ENCODE assay signal across 8 cellular contexts in the genomic region with DNA sequence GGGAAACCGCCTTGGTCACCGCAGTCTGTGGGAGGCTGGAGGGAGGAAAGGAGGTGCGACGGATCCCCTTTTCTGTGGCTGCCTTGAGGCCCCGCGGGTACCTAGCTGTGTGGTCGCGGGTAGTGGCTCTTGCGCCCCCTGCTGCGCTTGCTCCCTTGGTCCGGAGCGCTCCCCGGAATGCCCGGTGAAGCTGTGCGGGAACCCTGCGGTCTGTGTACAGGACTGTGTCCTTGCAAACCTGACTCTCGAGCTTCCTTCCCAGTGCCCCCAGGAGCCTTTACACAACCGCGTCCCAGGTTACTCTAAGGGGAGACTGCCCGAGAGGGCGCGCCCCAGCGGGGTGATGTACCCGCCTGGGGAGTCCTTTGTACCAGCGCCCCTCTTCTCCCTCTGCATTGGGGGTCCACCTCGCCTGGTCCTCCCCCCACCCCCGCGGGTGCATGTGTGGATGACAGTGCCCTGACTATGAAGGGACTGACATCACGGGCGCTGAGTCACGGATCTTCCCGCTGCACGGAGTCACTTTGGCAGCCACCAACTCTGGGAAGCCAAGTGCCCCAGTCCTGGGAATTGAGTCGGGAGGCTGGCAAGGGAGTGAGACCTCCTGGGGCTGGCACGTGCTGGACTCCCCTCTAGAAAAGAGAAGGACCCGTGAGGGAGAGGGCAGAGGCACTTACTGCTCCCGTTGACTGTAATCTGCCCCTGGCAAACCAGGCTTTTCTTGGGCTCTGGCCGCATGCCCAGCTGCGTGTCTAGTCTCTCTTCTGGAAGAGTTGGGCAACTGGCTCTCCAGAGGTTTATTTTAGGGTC. TPM values are rescaled to one million over a fixed set of nuclear protein-coding genes. Genes with fewer than 3 reads are reported as not detected.
DNase-seq lines count a peak whose midpoint lies in the region; ATAC-seq and TF ChIP-seq lines count a peak whose summit lies in the region.

No MANE protein-coding gene starts in this region.

- peak overlapping the region; percentile 81 for H3K4me3 Mint-ChIP-seq in natural killer cell treated with Interleukin-12 subunit alpha and Interleukin-12 subunit beta and Interleukin-15 and Interleukin-18, amount 100 ng/mL, for 72 hours

- peak; percentile 27 for TF ChIP-seq CTCF in fibroblast of mammary gland (conservative IDR thresholded peaks at IDR 0.05; ENCODE audit: control insufficient read depth, insufficient read depth, low read depth, low read length)

- H3K27ac ChIP-seq in temporal lobe (ENCODE audit: low read depth, low read length): peak overlapping the region; percentile 76

- ATAC-seq in GM19467 (IDR thresholded peaks at IDR 0.05; ENCODE audit: unreplicated experiment): peak; percentile 2
- ATAC-seq in natural killer cell treated with Interleukin-12 subunit alpha and Interleukin-12 subunit beta and Interleukin-15 and Interleukin-18, amount 100 ng/mL, for 72 hours: peak; percentile 37 to 46
- ATAC-seq in GM19351 (IDR thresholded peaks at IDR 0.05; ENCODE audit: unreplicated experiment): no peak

- H3K36me3 Mint-ChIP-seq in natural killer cell treated with Interleukin-12 subunit alpha and Interleukin-12 subunit beta and Interleukin-15 and Interleukin-18, amount 100 ng/mL, for 72 hours: no peaks in the 10 kb centered on the region

- DNase-seq in CD1c-positive myeloid dendritic cell (ENCODE audit: extremely low spot score) (peak; percentile 87), NCI-H446 treated with DMSO at 0.1 percent for 48 hours (lab: John Stamatoyannopoulos, UW) (peak; percentile 39), fibroblast of mammary gland (ENCODE audit: low read depth) (peak; percentile 77)
- peak; percentile 68 for DNase-seq in activated T-cell treated with anti-CD3 and anti-CD28 coated beads, Interleukin-2, amount 50 U/mL, for 1 hour
- no peak for DNase-seq in natural killer cell treated with Interleukin-12 subunit alpha and Interleukin-12 subunit beta and Interleukin-15 and Interleukin-18, amount 100 ng/mL, for 72 hours (ENCODE audit: low spot score)

- H3K27me3 Mint-ChIP-seq in natural killer cell treated with Interleukin-12 subunit alpha and Interleukin-12 subunit beta and Interleukin-15 and Interleukin-18, amount 100 ng/mL, for 72 hours: peaks cover 32 to 33% of the 10 kb centered on the region in 2 donors

- peak overlapping the region; percentile 56 for H3K4me3 ChIP-seq in fibroblast of mammary gland (ENCODE audit: control insufficient read depth, low read depth, low read length)

- H3K9me3 Mint-ChIP-seq in natural killer cell treated with Interleukin-12 subunit alpha and Interleukin-12 subunit beta and Interleukin-15 and Interleukin-18, amount 100 ng/mL, for 72 hours: no peaks in the 10 kb centered on the region

- H3K27ac Mint-ChIP-seq in natural killer cell treated with Interleukin-12 subunit alpha and Interleukin-12 subunit beta and Interleukin-15 and Interleukin-18, amount 100 ng/mL, for 72 hours: peak overlapping the region; percentile 26 to 73

- H3K4me1 Mint-ChIP-seq in natural killer cell treated with Interleukin-12 subunit alpha and Interleukin-12 subunit beta and Interleukin-15 and Interleukin-18, amount 100 ng/mL, for 72 hours (ENCODE audit: low read depth in 2 of 2): peaks cover 53 to 55% of the 10 kb centered on the region in 2 donors

RNA-seq across cellular contexts. Expression of a gene that starts 0.8 kb away (rescaled TPM):
- 1 to 10 TPM; 2.3 to 4.0 TPM for total RNA-seq in natural killer cell treated with Interleukin-12 subunit alpha and Interleukin-12 subunit beta and Interleukin-15 and Interleukin-18, amount 100 ng/mL, for 72 hours
- total RNA-seq in temporal lobe: 3.7 TPM
